1 cellular context compared by ENCODE assay signal in the genomic region with DNA sequence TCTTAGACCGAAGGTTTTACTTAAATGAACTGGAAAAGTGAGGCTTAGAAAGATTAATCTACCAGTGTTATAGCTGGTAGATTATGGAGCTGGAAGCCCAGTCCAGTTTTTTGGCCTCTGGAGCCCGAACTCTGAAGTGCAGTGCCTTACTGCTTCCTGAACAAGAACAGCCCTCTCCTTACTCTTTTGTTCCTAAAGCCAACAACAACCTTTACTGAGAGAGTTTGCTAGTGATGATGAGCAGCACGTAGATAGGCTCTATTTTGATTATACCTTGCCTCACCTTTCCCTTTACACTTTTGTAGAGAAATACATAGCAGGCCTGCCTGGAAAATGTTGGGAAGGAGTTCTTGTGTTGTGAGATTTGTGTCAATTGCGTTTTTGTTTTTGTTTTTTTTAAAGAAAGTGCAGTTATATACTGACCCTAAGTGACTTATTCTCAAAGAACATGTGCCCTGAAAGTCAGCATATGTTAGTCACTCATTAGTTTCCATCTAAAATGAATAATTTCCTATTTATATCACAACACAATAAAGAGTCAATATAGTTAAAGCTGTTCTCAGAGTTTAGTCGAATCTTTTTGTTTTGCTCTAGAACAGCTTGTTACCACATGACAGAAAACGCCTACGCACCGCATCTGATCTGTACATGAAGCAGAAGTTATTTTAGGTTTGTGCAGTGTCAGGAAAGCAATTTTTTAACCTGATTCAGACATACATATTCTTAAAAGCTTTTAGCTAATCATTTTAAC.
TF ChIP-seq lines count a peak whose summit lies in the region.

No MANE protein-coding gene starts in this region.

TF ChIP-seq in H1, 55 proteins besides CTCF, POLR2A, EP300 and RAD21:
- TF ChIP-seq JUN (IDR thresholded peaks at IDR 0.05; ENCODE audit: low read depth, low read length) (no peak), HDAC2 (IDR thresholded peaks at IDR 0.05; ENCODE audit: borderline replicate concordance in 1 of 2, low read depth in 2 of 2, low read length in 2 of 2) (no peak), EGR1 (IDR thresholded peaks at IDR 0.05; ENCODE audit: borderline replicate concordance, low read depth, low read length) (no peak), RXRA (IDR thresholded peaks at IDR 0.05; ENCODE audit: insufficient read depth, low read depth, low read length) (no peak), MAFK (IDR thresholded peaks at IDR 0.05; ENCODE audit: low read depth, low read length) (no peak), SIRT6 (IDR thresholded peaks at IDR 0.05; ENCODE audit: low read length) (no peak), EZH2 (IDR thresholded peaks at IDR 0.05; ENCODE audit: low read depth, low read length, severe bottlenecking) (no peak), TAF1 (IDR thresholded peaks at IDR 0.05; ENCODE audit: low read depth, low read length) (no peak), TBP (IDR thresholded peaks at IDR 0.05; ENCODE audit: low read depth, low read length) (no peak), CHD1 (IDR thresholded peaks at IDR 0.05; ENCODE audit: low read depth, low read length) (no peak), JUND (IDR thresholded peaks at IDR 0.05; ENCODE audit: low read length) (no peak), SAP30 (IDR thresholded peaks at IDR 0.05; ENCODE audit: insufficient read depth, insufficient replicate concordance, low read length) (no peak), SP2 (IDR thresholded peaks at IDR 0.05; ENCODE audit: low read length) (no peak), TEAD4 (IDR thresholded peaks at IDR 0.05; ENCODE audit: low read depth, low read length) (no peak), SUZ12 (IDR thresholded peaks at IDR 0.05; ENCODE audit: low read length) (no peak), USF2 (IDR thresholded peaks at IDR 0.05; ENCODE audit: low read length) (no peak), BRCA1 (IDR thresholded peaks at IDR 0.05; ENCODE audit: low read depth, low read length) (no peak), BCL11A (IDR thresholded peaks at IDR 0.05; ENCODE audit: low read depth in 2 of 2, low read length in 2 of 2) (no peak)
- TF ChIP-seq, protein P1, sequence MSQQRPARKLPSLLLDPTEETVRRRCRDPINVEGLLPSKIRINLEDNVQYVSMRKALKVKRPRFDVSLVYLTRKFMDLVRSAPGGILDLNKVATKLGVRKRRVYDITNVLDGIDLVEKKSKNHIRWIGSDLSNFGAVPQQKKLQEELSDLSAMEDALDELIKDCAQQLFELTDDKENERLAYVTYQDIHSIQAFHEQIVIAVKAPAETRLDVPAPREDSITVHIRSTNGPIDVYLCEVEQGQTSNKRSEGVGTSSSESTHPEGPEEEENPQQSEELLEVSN (IDR thresholded peaks at IDR 0.05) = no peak
